ENCODE assay signal across 31 cellular contexts in genomic region chr6:22019877-22020276, GRCh38.
"Had no signal": no experiment of that assay in that cellular context is flagged by ENCODE, and none has a peak within 500 bp of the region (broad histone marks: within the 10 kb centered on the region; RNA-seq: fewer than 3 reads in every experiment).

No MANE protein-coding gene starts in this region.

- H3K4me3 ChIP-seq: ascending aorta, gastroesophageal sphincter, heart right ventricle, hepatocyte had no signal

- H3K4me2 ChIP-seq: hepatocyte had no signal

- H3K27ac ChIP-seq: ascending aorta, epithelial cell of prostate, foreskin keratinocyte, gastroesophageal sphincter, heart right ventricle, hepatocyte, WERI-Rb-1 had no signal

- ATAC-seq: activated naive CD4-positive, alpha-beta T cell treated with anti-CD3 and anti-CD28 coated beads, Interleukin-2, amount 50 U/mL, for 72 hours; activated T-cell treated with anti-CD3 and anti-CD28 coated beads, Interleukin-2, amount 50 U/mL, for 72 hours; foreskin keratinocyte; gastroesophageal sphincter; heart right ventricle; T-helper 17 cell had no signal

- DNase-seq: activated CD4-positive, alpha-beta memory T cell treated with anti-CD3 and anti-CD28 coated beads, Interleukin-2, amount 10 ng/mL, durations not matched to agents 7 days and 5 days; activated CD4-positive, alpha-beta T cell treated with anti-CD3 and anti-CD28 coated beads for 4 hours; activated CD4-positive, alpha-beta T cell treated with anti-CD3 and anti-CD28 coated beads, Interleukin-2, amount 10 ng/mL, durations not matched to agents 7 days and 5 days; activated CD4-positive, alpha-beta T cell treated with anti-CD3 and anti-CD28 coated beads, Interleukin-2, amount 50 U/mL, for 4 hours; activated CD4-positive, CD25-positive, alpha-beta regulatory T cell; activated CD4-positive, CD25-positive, alpha-beta regulatory T cell treated with anti-CD3 and anti-CD28 coated beads, Interleukin-2, amount 50 U/mL, for 72 hours; activated CD8-positive, alpha-beta memory T cell treated with anti-CD3 and anti-CD28 coated beads, Interleukin-2, amount 50 U/mL, for 48 hours; activated gamma-delta T cell; activated naive CD4-positive, alpha-beta T cell; activated naive CD4-positive, alpha-beta T cell treated with anti-CD3 and anti-CD28 coated beads, Interleukin-2, amount 10 ng/mL, durations not matched to agents 7 days and 5 days; activated naive CD8-positive, alpha-beta T cell treated with anti-CD3 and anti-CD28 coated beads, Interleukin-2, amount 10 ng/mL, durations not matched to agents 7 days and 5 days; activated T-cell treated with anti-CD3 and anti-CD28 coated beads for 4 hours; activated T-cell treated with anti-CD3 and anti-CD28 coated beads, Interleukin-2, amount 50 U/mL, for 24 hours; activated T-cell treated with anti-CD3 and anti-CD28 coated beads, Interleukin-2, amount 50 U/mL, for 72 hours; cortex of kidney; dermis blood vessel endothelial cell; effector CD8-positive, alpha-beta T cell; foreskin keratinocyte; heart right ventricle; T-helper 1 cell; T-helper 17 cell; T1000; WERI-Rb-1 had no signal

- FAIRE-seq: bronchial epithelial cell, colon, endothelial cell of umbilical vein had no signal

- H3K4me1 ChIP-seq: ascending aorta, foreskin keratinocyte had no signal

- H2AFZ ChIP-seq: hepatocyte had no signal

- H3K36me3 ChIP-seq: WERI-Rb-1 had no signal

- H3K27me3 ChIP-seq: ascending aorta, foreskin keratinocyte, gastroesophageal sphincter, heart right ventricle, hepatocyte had no signal
